15 cellular contexts compared by ENCODE assay signal in genomic region chr1:170623171-170623570, GRCh38. TPM values are rescaled to one million over a fixed set of nuclear protein-coding genes. Genes with fewer than 3 reads are reported as not detected.
DNase-seq lines count a peak whose midpoint lies in the region; FAIRE-seq and TF ChIP-seq lines count a peak whose summit lies in the region.
"Had no signal": no experiment of that assay in that cellular context is flagged by ENCODE, and none has a peak within 500 bp of the region (broad histone marks: within the 10 kb centered on the region; RNA-seq: fewer than 3 reads in every experiment).

No MANE protein-coding gene starts in this region.

- H3K9me3 Mint-ChIP-seq in astrocyte (ENCODE audit: unreplicated experiment) (peaks cover 7% of the 10 kb centered on the region), nephron progenitor cell (no peaks in the 10 kb centered on the region)

- H3K9me3 ChIP-seq in astrocyte (ENCODE audit: insufficient read depth, low read depth, low read length), result no peaks in the 10 kb centered on the region
- H3K9me3 ChIP-seq: gastrocnemius medialis, left ventricle myocardium inferior had no signal

- H3K27me3 ChIP-seq in astrocyte (ENCODE audit: insufficient read depth, low read length), result no peaks in the 10 kb centered on the region
- H3K27me3 ChIP-seq: gastrocnemius medialis had no signal

- DNase-seq in AG09309 (ENCODE audit: low read depth), result peak; percentile 92
- DNase-seq in HPDE6-E6E7 (ENCODE audit: extremely low spot score), result peak; percentile 43
- peak; percentile 92 for DNase-seq in astrocyte (ENCODE audit: low read depth)
- peak; percentile 41 for DNase-seq in hepatic stellate cell (ENCODE audit: low spot score)
- DNase-seq in globus pallidus (ENCODE audit: low spot score), result no peak
- no peak for DNase-seq in nephron progenitor cell
- no peak for DNase-seq in GM13977 (ENCODE audit: low spot score)
- DNase-seq in HT-29 (ENCODE audit: low spot score), result no peak
- DNase-seq: activated CD4-positive, alpha-beta T cell treated with anti-CD3 and anti-CD28 coated beads, Interleukin-2, amount 50 U/mL, for 4 hours; activated effector memory CD4-positive, alpha-beta T cell treated with Interleukin-2 at 50 U/mL for 16 hours; gastrocnemius medialis; left ventricle myocardium inferior; NCI-H1436 treated with DMSO at 0.1 percent for 48 hours; nucleus accumbens; T-helper 1 cell had no signal

- peak overlapping the region; percentile 51 for H3K27ac ChIP-seq in astrocyte (ENCODE audit: low read depth, low read length)
- H3K27ac ChIP-seq: gastrocnemius medialis, left ventricle myocardium inferior had no signal

- no peaks in the 10 kb centered on the region for H3K27me3 Mint-ChIP-seq in astrocyte (ENCODE audit: low read depth, unreplicated experiment)
- H3K27me3 Mint-ChIP-seq in nephron progenitor cell (ENCODE audit: low read depth, poor library complexity), result peaks cover 10% of the 10 kb centered on the region

- in situ Hi-C loops in GM13977 (cut with MboI; ENCODE audit: low pct_unique_long_range_greater_than_20kb, low sequenced_read_pairs, unreplicated experiment), result no loop called here

- H3K4me3 Mint-ChIP-seq in astrocyte (ENCODE audit: unreplicated experiment), result no peak overlapping the region
- H3K4me3 Mint-ChIP-seq in nephron progenitor cell, result no peak overlapping the region

- H3K9ac ChIP-seq in astrocyte (ENCODE audit: low read length), result no peak overlapping the region

- H3K27ac Mint-ChIP-seq in astrocyte (ENCODE audit: unreplicated experiment) (peak overlapping the region; percentile 41), nephron progenitor cell (no peak overlapping the region)

- H3K79me2 ChIP-seq in astrocyte (ENCODE audit: insufficient read depth, low read length), result no peaks in the 10 kb centered on the region

- no peak overlapping the region for H2AFZ ChIP-seq in astrocyte (ENCODE audit: low read depth, low read length)

- H3K4me1 Mint-ChIP-seq in astrocyte (ENCODE audit: low read depth, unreplicated experiment) (no peaks in the 10 kb centered on the region), nephron progenitor cell (no peaks in the 10 kb centered on the region)

- H4K20me1 ChIP-seq in astrocyte (ENCODE audit: insufficient read depth, low read length), result no peaks in the 10 kb centered on the region

- H3K4me1 ChIP-seq in astrocyte (ENCODE audit: insufficient read depth, low read length), result peaks cover 14% of the 10 kb centered on the region

- H3K4me3 ChIP-seq in AG09309 (ENCODE audit: control insufficient read depth, low read depth, low read length) (no peak overlapping the region), astrocyte (ENCODE audit: insufficient read depth, low read depth, low read length) (no peak overlapping the region)
- H3K4me3 ChIP-seq: gastrocnemius medialis, left ventricle myocardium inferior had no signal

- no peaks in the 10 kb centered on the region for H3K36me3 ChIP-seq in astrocyte (ENCODE audit: insufficient read depth, low read length)
- H3K36me3 ChIP-seq: gastrocnemius medialis, left ventricle myocardium inferior had no signal

- no peak overlapping the region for H3K4me2 ChIP-seq in astrocyte (ENCODE audit: low read length)

- TF ChIP-seq CTCF in AG09309 (IDR thresholded peaks at IDR 0.05; ENCODE audit: control insufficient read depth, insufficient read depth, low read depth, low read length, missing control alignments), result no peak
- no peak for TF ChIP-seq CTCF in astrocyte (IDR thresholded peaks at IDR 0.05; ENCODE audit: insufficient read depth, low read depth, low read length)
- TF ChIP-seq CTCF in nephron progenitor cell (IDR thresholded peaks at IDR 0.05), result no peak
- no peak for TF ChIP-seq CTCF in GM13977 (IDR thresholded peaks at IDR 0.05; ENCODE audit: extremely low read depth, insufficient read depth, missing control alignments)

- H3K36me3 Mint-ChIP-seq in astrocyte (ENCODE audit: low read depth, unreplicated experiment), result no peaks in the 10 kb centered on the region
- no peaks in the 10 kb centered on the region for H3K36me3 Mint-ChIP-seq in nephron progenitor cell (ENCODE audit: low read depth)

- peak; percentile 96 for FAIRE-seq in astrocyte (lab: Jason Lieb, UNC)

RNA-seq across cellular contexts. Expression of gene PRRX1, which starts 40.8 kb away (rescaled TPM):
- 1.3 and 2.6 TPM in 2 replicates for total RNA-seq in astrocyte
- total RNA-seq in HT-29 (2014; rRNA removed; shearing (Covaris generic)), result not detected in 2 replicates

Comparison
In these comparisons a context has a peak if more than half of its experiments do, and no peak if none do; other contexts are left out.
1. DNase-seq: peak in AG09309 (single experiment), HPDE6-E6E7 (single experiment), astrocyte (single experiment) and hepatic stellate cell (single experiment); none in globus pallidus (single experiment), nephron progenitor cell (single experiment), GM13977 (single experiment) and HT-29 (single experiment).